1 cellular context compared by ENCODE assay signal in the genomic region with DNA sequence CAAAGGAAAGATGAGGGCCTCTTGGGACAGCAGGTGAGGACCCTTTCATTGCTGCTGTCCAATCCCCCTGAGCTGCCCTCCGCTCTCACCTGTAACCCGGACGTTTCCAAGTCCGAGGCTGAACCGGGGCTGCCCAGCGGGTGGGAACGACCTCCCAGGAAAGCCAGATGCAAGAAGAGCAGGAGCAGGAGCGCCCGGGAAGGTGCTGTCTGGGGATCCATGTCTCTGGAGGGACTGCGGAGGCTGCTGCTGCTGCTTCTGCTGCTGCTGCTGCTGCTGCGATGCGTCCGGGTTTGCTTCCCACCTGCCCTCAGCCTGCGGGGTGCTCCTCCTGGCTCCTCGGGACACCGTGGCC.
TF ChIP-seq lines count a peak whose summit lies in the region.

Gene NPPB (minus strand): TSS at position 333 of the 355 bp plus-strand sequence. CDS start 112 bp downstream, at position 221.

TF ChIP-seq in HepG2, 621 proteins besides CTCF, POLR2A, EP300 and RAD21 (continued from another document):
- TF ChIP-seq ZNF503 (CRISPR knock-in tag; IDR thresholded peaks at IDR 0.05), result no peak
- no peak for TF ChIP-seq MEIS1 (CRISPR knock-in tag; IDR thresholded peaks at IDR 0.05; ENCODE audit: borderline replicate concordance)
- no peak for TF ChIP-seq ISL2 (CRISPR knock-in tag; IDR thresholded peaks at IDR 0.05)
TF ChIP-seq in HepG2: peak in this region for 0.
